Comparison of ENCODE assay signal across 1 cellular context in genomic region chr20:59040682-59041081, GRCh38.
TF ChIP-seq lines count a peak whose summit lies in the region.

No MANE protein-coding gene starts in this region.

TF ChIP-seq in IMR-90, 13 proteins besides CTCF, POLR2A, EP300 and RAD21:
- TF ChIP-seq FOS (IDR thresholded peaks at IDR 0.05; ENCODE audit: low read depth, low read length) = no peak
- no peak for TF ChIP-seq BHLHE40 (IDR thresholded peaks at IDR 0.05; ENCODE audit: low read depth, low read length)
- TF ChIP-seq NFE2L2 (IDR thresholded peaks at IDR 0.05; ENCODE audit: low read depth, low read length) = no peak
- TF ChIP-seq MAFK (IDR thresholded peaks at IDR 0.05; ENCODE audit: low read depth, low read length) = no peak
- no peak for TF ChIP-seq MAZ (IDR thresholded peaks at IDR 0.05; ENCODE audit: borderline replicate concordance, low read depth, low read length)
- no peak for TF ChIP-seq USF2 (IDR thresholded peaks at IDR 0.05; ENCODE audit: low read depth, low read length)
- no peak for TF ChIP-seq MXI1 (IDR thresholded peaks at IDR 0.05; ENCODE audit: borderline replicate concordance, low read depth, low read length)
- TF ChIP-seq RCOR1 (IDR thresholded peaks at IDR 0.05; ENCODE audit: insufficient replicate concordance, low read length) = no peak
- no peak for TF ChIP-seq CHD1 (IDR thresholded peaks at IDR 0.05; ENCODE audit: low read depth, low read length)
- no peak for TF ChIP-seq CEBPB (IDR thresholded peaks at IDR 0.05; ENCODE audit: low read depth, low read length)
- TF ChIP-seq, protein P1, sequence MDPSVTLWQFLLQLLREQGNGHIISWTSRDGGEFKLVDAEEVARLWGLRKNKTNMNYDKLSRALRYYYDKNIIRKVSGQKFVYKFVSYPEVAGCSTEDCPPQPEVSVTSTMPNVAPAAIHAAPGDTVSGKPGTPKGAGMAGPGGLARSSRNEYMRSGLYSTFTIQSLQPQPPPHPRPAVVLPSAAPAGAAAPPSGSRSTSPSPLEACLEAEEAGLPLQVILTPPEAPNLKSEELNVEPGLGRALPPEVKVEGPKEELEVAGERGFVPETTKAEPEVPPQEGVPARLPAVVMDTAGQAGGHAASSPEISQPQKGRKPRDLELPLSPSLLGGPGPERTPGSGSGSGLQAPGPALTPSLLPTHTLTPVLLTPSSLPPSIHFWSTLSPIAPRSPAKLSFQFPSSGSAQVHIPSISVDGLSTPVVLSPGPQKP (IDR thresholded peaks at IDR 0.05; ENCODE audit: borderline replicate concordance, low read depth, low read length) = no peak
- no peak for TF ChIP-seq SMC3 (IDR thresholded peaks at IDR 0.05; ENCODE audit: low read depth, low read length)
- no peak for TF ChIP-seq RFX5 (IDR thresholded peaks at IDR 0.05; ENCODE audit: low read depth, low read length)
